9 cellular contexts compared by ENCODE assay signal in genomic region chr2:45342-46130, GRCh38. TPM values are rescaled to one million over a fixed set of nuclear protein-coding genes. Genes with fewer than 3 reads are reported as not detected.
DNase-seq lines count a peak whose midpoint lies in the region; ATAC-seq and TF ChIP-seq lines count a peak whose summit lies in the region.
"Had no signal": no experiment of that assay in that cellular context is flagged by ENCODE, and none has a peak within 500 bp of the region (broad histone marks: within the 10 kb centered on the region; RNA-seq: fewer than 3 reads in every experiment).

No MANE protein-coding gene starts in this region.

- no peaks in the 10 kb centered on the region for H3K9me3 ChIP-seq in muscle layer of duodenum (ENCODE audit: control insufficient read depth in 1 of 2, low read length in 2 of 2)

- H3K27ac ChIP-seq in coronary artery (peak overlapping the region; percentile 71 to 96), muscle layer of duodenum (ENCODE audit: low read length) (peak overlapping the region; percentile 49)

- peaks cover 0 to 25% of the 10 kb centered on the region in 2 donors for H3K4me1 ChIP-seq in muscle layer of duodenum (ENCODE audit: control insufficient read depth in 1 of 2, insufficient read depth in 2 of 2, low read length in 2 of 2)

- no peak for ATAC-seq in HG02973 (IDR thresholded peaks at IDR 0.05; ENCODE audit: unreplicated experiment)
- ATAC-seq: K562 had no signal

- no peaks in the 10 kb centered on the region for H3K36me3 ChIP-seq in muscle layer of duodenum (ENCODE audit: control insufficient read depth in 1 of 2, insufficient read depth in 2 of 2, low read length in 2 of 2)

- in situ Hi-C loops in ACHN (cut with HindIII; ENCODE audit: low pct_ligation_motif_present, low pct_unique_long_range_greater_than_20kb, low sequenced_read_pairs), result no loop called here

- DNase-seq in ACHN (peak; percentile 22), coronary artery (ENCODE audit: low spot score) (no peak), Ammon's horn (ENCODE audit: low spot score) (no peak), cerebellum (ENCODE audit: low spot score) (no peak), medulla oblongata (ENCODE audit: extremely low spot score) (no peak)
- DNase-seq in Jurkat, Clone E6-1 (ENCODE audit: low read depth, low spot score), result no peak

- H3K27me3 ChIP-seq in muscle layer of duodenum (ENCODE audit: low read depth, low read length), result peaks cover 8% of the 10 kb centered on the region

- no peak for TF ChIP-seq CTCF in coronary artery (IDR thresholded peaks at IDR 0.05)

- H3K4me3 ChIP-seq in Jurkat, Clone E6-1 (ENCODE audit: low read length), result peak overlapping the region; percentile 74
- H3K4me3 ChIP-seq in coronary artery (peak overlapping the region; percentile 90), muscle layer of duodenum (ENCODE audit: low read depth in 1 of 2, low read length in 2 of 2) (peak overlapping the region; percentile 44 to 67)
- H3K4me3 ChIP-seq: K562 had no signal

RNA-seq across cellular contexts. Expression of gene FAM110C, which starts 0.8 kb away (rescaled TPM):
- polyA plus RNA-seq in Jurkat, Clone E6-1 (2012; ENCODE audit: insufficient read depth, insufficient read length), result 23.6 TPM
- 2.9 TPM for total RNA-seq in cerebellum
- total RNA-seq: K562 had no signal
- polyA plus RNA-seq: K562 had no signal
